14 cellular contexts compared by ENCODE assay signal in genomic region chr6:38088010-38088409, GRCh38.
DNase-seq lines count a peak whose midpoint lies in the region; ATAC-seq and TF ChIP-seq lines count a peak whose summit lies in the region.
"Had no signal": no experiment of that assay in that cellular context is flagged by ENCODE, and none has a peak within 500 bp of the region (broad histone marks: within the 10 kb centered on the region; RNA-seq: fewer than 3 reads in every experiment).

No MANE protein-coding gene starts in this region.

- H3K9me3 ChIP-seq in osteoblast (ENCODE audit: low read depth, low read length), result no peaks in the 10 kb centered on the region

- H3K79me2 ChIP-seq in osteoblast (ENCODE audit: insufficient read depth, low read length), result peaks cover 53% of the 10 kb centered on the region

- H3K4me3 Mint-ChIP-seq in stimulated activated naive B cell treated with anti-CD40 and anti-IgM and Interleukin-4, amounts not matched to agents 10 μg/mL and 1 μg/mL and 100 μg/mL, for 72 hours, result no peak overlapping the region
- H3K4me3 Mint-ChIP-seq in MCF 10A (ENCODE audit: unreplicated experiment), result no peak overlapping the region
- H3K4me3 Mint-ChIP-seq: CD14-positive monocyte; CD8-positive, alpha-beta T cell; GM23338 had no signal

- peaks cover 6% of the 10 kb centered on the region for H3K36me3 ChIP-seq in osteoblast (ENCODE audit: insufficient read depth, low read length)

- H3K27me3 Mint-ChIP-seq in stimulated activated naive B cell treated with anti-CD40 and anti-IgM and Interleukin-4, amounts not matched to agents 10 μg/mL and 1 μg/mL and 100 μg/mL, for 72 hours, result no peaks in the 10 kb centered on the region
- no peaks in the 10 kb centered on the region for H3K27me3 Mint-ChIP-seq in MCF 10A (ENCODE audit: insufficient read depth, unreplicated experiment)

- peaks cover 31% of the 10 kb centered on the region for H4K20me1 ChIP-seq in osteoblast (ENCODE audit: insufficient read depth, low read length)

- intact Hi-C loops in MCF 10A (cut with micrococcal nuclease), result no loop called here

- no peaks in the 10 kb centered on the region for H3K27me3 ChIP-seq in osteoblast (ENCODE audit: insufficient read depth, low read length)

- H3K27ac Mint-ChIP-seq in stimulated activated naive B cell treated with anti-CD40 and anti-IgM and Interleukin-4, amounts not matched to agents 10 μg/mL and 1 μg/mL and 100 μg/mL, for 72 hours, result peak overlapping the region; percentile 26
- no peak overlapping the region for H3K27ac Mint-ChIP-seq in MCF 10A (ENCODE audit: low read depth, unreplicated experiment)
- H3K27ac Mint-ChIP-seq: CD8-positive, alpha-beta T cell; GM23338 had no signal

- CTCF ChIA-PET in MCF 10A (lab: Yijun Ruan, JAX), result no interaction called here

- no peaks in the 10 kb centered on the region for H3K9me3 Mint-ChIP-seq in stimulated activated naive B cell treated with anti-CD40 and anti-IgM and Interleukin-4, amounts not matched to agents 10 μg/mL and 1 μg/mL and 100 μg/mL, for 72 hours
- H3K9me3 Mint-ChIP-seq in MCF 10A (ENCODE audit: unreplicated experiment), result no peaks in the 10 kb centered on the region
- H3K9me3 Mint-ChIP-seq: CD14-positive monocyte; CD8-positive, alpha-beta T cell; GM23338 had no signal

- H3K4me1 ChIP-seq in osteoblast (ENCODE audit: insufficient read depth, low read length), result no peaks in the 10 kb centered on the region

- no peak overlapping the region for H2AFZ ChIP-seq in osteoblast (ENCODE audit: low read length)
- H2AFZ ChIP-seq: GM23338 had no signal

- no TSS peak for BruUV-seq in MCF 10A (replicated peaks; lab: Mats Ljungman, UMichigan)

- POLR2A ChIA-PET in MCF 10A (lab: Yijun Ruan, JAX), result no interaction called here

- H3K27ac ChIP-seq in caudate nucleus (ENCODE audit: low read depth, low read length), result peak overlapping the region; percentile 24
- no peak overlapping the region for H3K27ac ChIP-seq in osteoblast (ENCODE audit: low read depth, low read length)

- H3K36me3 Mint-ChIP-seq in stimulated activated naive B cell treated with anti-CD40 and anti-IgM and Interleukin-4, amounts not matched to agents 10 μg/mL and 1 μg/mL and 100 μg/mL, for 72 hours, result peaks cover 37 to 48% of the 10 kb centered on the region in 2 donors
- H3K36me3 Mint-ChIP-seq in MCF 10A (ENCODE audit: insufficient read depth, unreplicated experiment), result peaks cover 20% of the 10 kb centered on the region

- ATAC-seq in stimulated activated naive B cell treated with anti-CD40 and anti-IgM and Interleukin-4, amounts not matched to agents 10 μg/mL and 1 μg/mL and 100 μg/mL, for 72 hours (replicated peaks), result no peak
- ATAC-seq: CD8-positive, alpha-beta T cell; GM23338 had no signal

- no peak overlapping the region for H3K4me3 ChIP-seq in osteoblast (ENCODE audit: insufficient read depth, low read length)
- H3K4me3 ChIP-seq: GM23338 had no signal

- peaks cover 0 to 12% of the 10 kb centered on the region in 2 donors for H3K4me1 Mint-ChIP-seq in stimulated activated naive B cell treated with anti-CD40 and anti-IgM and Interleukin-4, amounts not matched to agents 10 μg/mL and 1 μg/mL and 100 μg/mL, for 72 hours
- no peaks in the 10 kb centered on the region for H3K4me1 Mint-ChIP-seq in MCF 10A (ENCODE audit: insufficient read depth, unreplicated experiment)

- TF ChIP-seq CTCF in MCF 10A (IDR thresholded peaks at IDR 0.05; ENCODE audit: unreplicated experiment) (no peak), osteoblast (IDR thresholded peaks at IDR 0.05; ENCODE audit: extremely low read depth, low read depth, low read length) (no peak)

- DNase-seq in caudate nucleus (lab: John Stamatoyannopoulos, UW), result no peak
- peak; percentile 44 for DNase-seq in medulla oblongata (ENCODE audit: extremely low spot score)
- no peak for DNase-seq in stimulated activated naive B cell treated with anti-CD40 and anti-IgM and Interleukin-4, amounts not matched to agents 10 μg/mL and 1 μg/mL and 100 μg/mL, for 72 hours
- no peak for DNase-seq in MCF 10A (ENCODE audit: unreplicated experiment)
- no peak for DNase-seq in osteoblast (ENCODE audit: insufficient read length, low spot score, missing footprints)
- no peak for DNase-seq in GM19238 (ENCODE audit: insufficient read length, low spot score)
- DNase-seq: CD8-positive, alpha-beta T cell; COR-L47; DMS153; DMS79 treated with DMSO at 0.1 percent for 48 hours; EL; H7 had no signal

- no peak overlapping the region for H3K4me2 ChIP-seq in osteoblast (ENCODE audit: insufficient read depth, low read length)
- H3K4me2 ChIP-seq: GM23338 had no signal
